ENCODE assay signal across 14 cellular contexts in genomic region chr5:77300457-77300856, GRCh38.
DNase-seq lines count a peak whose midpoint lies in the region; ATAC-seq and TF ChIP-seq lines count a peak whose summit lies in the region.
"Had no signal": no experiment of that assay in that cellular context is flagged by ENCODE, and none has a peak within 500 bp of the region (broad histone marks: within the 10 kb centered on the region; RNA-seq: fewer than 3 reads in every experiment).

No MANE protein-coding gene starts in this region.

- peak overlapping the region; percentile 89 for H2BK120ac ChIP-seq in IMR-90 (ENCODE audit: low read depth, low read length)

- H3K27ac ChIP-seq in IMR-90 (ENCODE audit: insufficient read depth, low read length) (no peak overlapping the region), caudate nucleus (ENCODE audit: low read depth, low read length) (peak overlapping the region; percentile 46)
- H3K27ac ChIP-seq in CD8-positive, alpha-beta memory T cell (ENCODE audit: low read depth, low read length) = no peak overlapping the region
- H3K27ac ChIP-seq: HL-60 had no signal

- no peaks in the 10 kb centered on the region for H3K4me1 Mint-ChIP-seq in CD8-positive, alpha-beta memory T cell

- H4K20me1 ChIP-seq in IMR-90 (ENCODE audit: insufficient read depth, low read length) = no peaks in the 10 kb centered on the region

- H3K18ac ChIP-seq in IMR-90 (ENCODE audit: low read depth, low read length) = peak overlapping the region; percentile 30; the same call in 1 of the 2 replicates

- no peaks in the 10 kb centered on the region for H3K27me3 ChIP-seq in IMR-90 (ENCODE audit: control insufficient read depth, insufficient read depth, low read length)
- H3K27me3 ChIP-seq in CD8-positive, alpha-beta memory T cell (ENCODE audit: insufficient read depth, low read length, poor library complexity, severe bottlenecking) = no peaks in the 10 kb centered on the region

- no peak overlapping the region for H2AFZ ChIP-seq in IMR-90 (replicated peaks; ENCODE audit: low read length, poor library complexity)

- no peak for DNase-seq in IMR-90
- no peak for DNase-seq in caudate nucleus (lab: John Stamatoyannopoulos, UW)
- peak in 2 of 3 donors; percentile 33 to 43 for DNase-seq in mucosa of descending colon
- DNase-seq in DMS 273 (lab: John Stamatoyannopoulos, UW; ENCODE audit: unreplicated experiment) = no peak
- DNase-seq in CD8-positive, alpha-beta memory T cell = no peak
- DNase-seq: Caco-2; CD8-positive, alpha-beta T cell; DMS53; GF-D8 had no signal

- H3K79me1 ChIP-seq in IMR-90 (ENCODE audit: low read depth in 1 of 2, low read length in 2 of 2) = no peaks in the 10 kb centered on the region

- no peaks in the 10 kb centered on the region for H3K36me3 Mint-ChIP-seq in CD8-positive, alpha-beta memory T cell
- H3K36me3 Mint-ChIP-seq: CD14-positive monocyte; CD8-positive, alpha-beta T cell had no signal

- TF ChIP-seq CTCF in IMR-90 (conservative IDR thresholded peaks at IDR 0.05; ENCODE audit: low read depth, low read length) (no peak), mucosa of descending colon (IDR thresholded peaks at IDR 0.05) (no peak)

- H3K9me1 ChIP-seq in IMR-90 (ENCODE audit: insufficient read depth, low read length) = peaks cover 8% of the 10 kb centered on the region; the same call in 1 of the 2 replicates

- BruUV-seq in IMR-90 (replicated peaks; lab: Mats Ljungman, UMichigan) = no TSS peak

- no peaks in the 10 kb centered on the region for H3K9me3 ChIP-seq in IMR-90 (ENCODE audit: control insufficient read depth, insufficient read depth, low read length)
- H3K9me3 ChIP-seq in mucosa of descending colon = no peaks in the 10 kb centered on the region
- no peaks in the 10 kb centered on the region for H3K9me3 ChIP-seq in CD8-positive, alpha-beta memory T cell (ENCODE audit: low read length)
- H3K9me3 ChIP-seq: Caco-2, HAP-1 had no signal

- TF ChIP-seq POLR2A in IMR-90 (IDR thresholded peaks at IDR 0.05; ENCODE audit: low read depth, low read length) = no peak

- H3K4ac ChIP-seq in IMR-90 (ENCODE audit: low read depth, low read length) = peak overlapping the region; percentile 68

- H3K27me3 Mint-ChIP-seq in CD8-positive, alpha-beta memory T cell = peaks cover 11 to 41% of the 10 kb centered on the region in 2 donors

- H3K56ac ChIP-seq in IMR-90 (ENCODE audit: extremely low read depth, insufficient read depth, low read length) = no peak overlapping the region

- no peak overlapping the region for H3K27ac Mint-ChIP-seq in CD8-positive, alpha-beta memory T cell
- H3K27ac Mint-ChIP-seq: CD8-positive, alpha-beta T cell had no signal

- ATAC-seq in IMR-90 (ENCODE audit: low read depth) (no peak), mucosa of descending colon (peak; percentile 96), GM21723 (IDR thresholded peaks at IDR 0.05; ENCODE audit: unreplicated experiment) (no peak), HG02623 (IDR thresholded peaks at IDR 0.05; ENCODE audit: unreplicated experiment) (no peak)
- ATAC-seq: CD8-positive, alpha-beta T cell had no signal

- H3K4me1 ChIP-seq in IMR-90 (ENCODE audit: control insufficient read depth, insufficient read depth, low read length) = peaks cover 11% of the 10 kb centered on the region
- no peaks in the 10 kb centered on the region for H3K4me1 ChIP-seq in mucosa of descending colon (ENCODE audit: low read depth)
- H3K4me1 ChIP-seq in CD8-positive, alpha-beta memory T cell (ENCODE audit: insufficient read depth, low read length) = no peaks in the 10 kb centered on the region
- H3K4me1 ChIP-seq: HAP-1 had no signal

- H3K36me3 ChIP-seq in IMR-90 (ENCODE audit: control insufficient read depth, insufficient read depth, low read length) = no peaks in the 10 kb centered on the region
- H3K36me3 ChIP-seq in mucosa of descending colon (ENCODE audit: low read depth) = no peaks in the 10 kb centered on the region
- no peaks in the 10 kb centered on the region for H3K36me3 ChIP-seq in CD8-positive, alpha-beta memory T cell (ENCODE audit: insufficient read depth, low read length)
- H3K36me3 ChIP-seq: HAP-1 had no signal

- peak overlapping the region in 1 of 7 donors; percentile 16 for H3K4me3 Mint-ChIP-seq in CD8-positive, alpha-beta memory T cell
- H3K4me3 Mint-ChIP-seq: CD14-positive monocyte; CD8-positive, alpha-beta T cell had no signal

- 0 out of 2 replicates have a peak overlapping the region, but pooled peaks have one; percentile 26 for H2AK5ac ChIP-seq in IMR-90 (ENCODE audit: low read depth, low read length)

- POLR2A ChIA-PET in IMR-90 (lab: Charles Lee; ENCODE audit: unreplicated experiment) = no interaction called here
- POLR2A ChIA-PET in CD8-positive, alpha-beta memory T cell (lab: Charles Lee) = no interaction called here

- H4K91ac ChIP-seq in IMR-90 (ENCODE audit: insufficient read depth, low read depth, low read length) = peak overlapping the region; percentile 5; the same call in 1 of the 2 replicates

- H3K4me3 ChIP-seq in IMR-90 (ENCODE audit: insufficient read depth, low read depth, low read length) = no peak overlapping the region
- no peak overlapping the region for H3K4me3 ChIP-seq in mucosa of descending colon
- no peak overlapping the region for H3K4me3 ChIP-seq in CD8-positive, alpha-beta memory T cell (ENCODE audit: low read length)
- H3K4me3 ChIP-seq: HAP-1 had no signal

- H3K14ac ChIP-seq in IMR-90 (replicated peaks; ENCODE audit: low read depth, low read length) = peak overlapping the region; percentile 81

- WGBS in IMR-90 (ENCODE audit: extremely low coverage in 2 of 2, insufficient read length in 1 of 2), 2 experiments = 100% methylated on average over 1 of the region's 3 CpGs; no CpG with 5 or more reads in 1 of the 2 experiments

- 0 out of 2 replicates have a peak overlapping the region, but pooled peaks have one; percentile 38 for H4K5ac ChIP-seq in IMR-90 (ENCODE audit: low read depth, low read length)

- no peak overlapping the region for H3K4me2 ChIP-seq in IMR-90 (ENCODE audit: low read depth, low read length)

- in situ Hi-C loops in IMR-90 (cut with MboI; ENCODE audit: low sequenced_read_pairs) = no loop called here

- peak overlapping the region; percentile 88; the same call in 1 of the 2 replicates for H2BK20ac ChIP-seq in IMR-90 (ENCODE audit: low read depth, low read length)

- dilution Hi-C loops in IMR-90 (cut with HindIII; ENCODE audit: low sequenced_read_pairs, unreplicated experiment) = no loop called here

- H4K8ac ChIP-seq in IMR-90 (ENCODE audit: low read depth in 2 of 2, low read length in 2 of 2) = peak overlapping the region; percentile 5 to 66; a peak in 2 of 4 replicates

- intact Hi-C loops in IMR-90 (cut with micrococcal nuclease) (loop anchor here (10.0 kb wide), 1 partner anchor 1684 kb away; the partner anchor contains the start of gene ARSB), mucosa of descending colon (cut with DNase I, micrococcal nuclease) (no loop called here)

- CTCF ChIA-PET in IMR-90 (lab: Yijun Ruan, JAX) = no interaction called here
- CTCF ChIA-PET in CD8-positive, alpha-beta memory T cell (lab: Charles Lee) = no interaction called here

- TF ChIP-seq RAD21 in IMR-90 (IDR thresholded peaks at IDR 0.05; ENCODE audit: low read length) = no peak

- 0 out of 2 replicates have a peak overlapping the region, but pooled peaks have one; percentile 16 for H3K23ac ChIP-seq in IMR-90 (ENCODE audit: low read depth, low read length)

- no peak overlapping the region for H2AK9ac ChIP-seq in IMR-90 (replicated peaks; ENCODE audit: low read depth, low read length, poor library complexity)

- peak overlapping the region; percentile 72; the same call in 2 of the 3 replicates for H2BK15ac ChIP-seq in IMR-90 (ENCODE audit: low read depth, low read length)

- H3K9me3 Mint-ChIP-seq in CD8-positive, alpha-beta memory T cell = peaks cover 0 to 2% (median 0%) of the 10 kb centered on the region in 5 donors
- H3K9me3 Mint-ChIP-seq: CD8-positive, alpha-beta T cell had no signal

- H3K9ac ChIP-seq in IMR-90 (ENCODE audit: low read depth, low read length) = no peak overlapping the region

- H2BK5ac ChIP-seq in IMR-90 (ENCODE audit: low read depth, low read length, poor library complexity, severe bottlenecking) = no peak overlapping the region

TF ChIP-seq in IMR-90, 13 proteins besides CTCF, POLR2A, EP300 and RAD21:
- TF ChIP-seq NFE2L2 (IDR thresholded peaks at IDR 0.05; ENCODE audit: low read depth, low read length) (no peak), FOS (IDR thresholded peaks at IDR 0.05; ENCODE audit: low read depth, low read length) (no peak), CHD1 (IDR thresholded peaks at IDR 0.05; ENCODE audit: low read depth, low read length) (no peak)

Comparison
In these comparisons a context has a peak if more than half of its experiments do, and no peak if none do; other contexts are left out.
1. DNase-seq: peak in mucosa of descending colon (2 of 3); none in IMR-90 (single experiment), caudate nucleus (0 of 61), DMS 273 (single experiment) and CD8-positive, alpha-beta memory T cell (0 of 5).